Comparison of ENCODE assay signal across 18 cellular contexts in genomic region chr6:139776051-139776450, GRCh38.
DNase-seq lines count a peak whose midpoint lies in the region; ATAC-seq, FAIRE-seq and TF ChIP-seq lines count a peak whose summit lies in the region.
"Had no signal": no experiment of that assay in that cellular context is flagged by ENCODE, and none has a peak within 500 bp of the region (broad histone marks: within the 10 kb centered on the region; RNA-seq: fewer than 3 reads in every experiment).

No MANE protein-coding gene starts in this region.

- no peaks in the 10 kb centered on the region for H3K36me3 Mint-ChIP-seq in glutamatergic neuron (ENCODE audit: unreplicated experiment)
- no peaks in the 10 kb centered on the region for H3K36me3 Mint-ChIP-seq in activated naive CD8-positive, alpha-beta T cell treated with anti-CD3 and anti-CD28 coated beads for 36 hours
- H3K36me3 Mint-ChIP-seq: stimulated activated memory B cell treated with anti-CD40 and anti-IgM and Interleukin-4, amounts not matched to agents 10 μg/mL and 1 μg/mL and 100 μg/mL, for 72 hours had no signal

- ATAC-seq in pancreas (peak in 3 of 4 donors; percentile 59 to 67 (median 59)), GM19324 (IDR thresholded peaks at IDR 0.05; ENCODE audit: low FRiP score, unreplicated experiment) (no peak)
- ATAC-seq: activated CD8-positive, alpha-beta T cell treated with anti-CD3 and anti-CD28 coated beads, Interleukin-2, amount 10 ng/mL, durations not matched to agents 7 days and 5 days; gastroesophageal sphincter; stimulated activated memory B cell treated with anti-CD40 and anti-IgM and Interleukin-4, amounts not matched to agents 10 μg/mL and 1 μg/mL and 100 μg/mL, for 72 hours had no signal

- POLR2A ChIA-PET in HEK293 (lab: Yijun Ruan, JAX) = interaction anchor here (1.9 kb wide), 1 partner anchor 402 kb away, joined by 4 read pairs; the partner anchor contains the start of gene CITED2

- peak overlapping the region; percentile 7 for H3K27ac Mint-ChIP-seq in glutamatergic neuron (ENCODE audit: unreplicated experiment)
- no peak overlapping the region for H3K27ac Mint-ChIP-seq in activated naive CD8-positive, alpha-beta T cell treated with anti-CD3 and anti-CD28 coated beads for 36 hours
- H3K27ac Mint-ChIP-seq: activated CD8-positive, alpha-beta T cell treated with anti-CD3 and anti-CD28 coated beads, Interleukin-2, amount 10 ng/mL, durations not matched to agents 7 days and 5 days; activated T-helper 2 cell treated with anti-CD3 and anti-CD28 coated beads, Interferon-gamma antibody, Interleukin-2, Interleukin-4, amounts not matched to agents 10 μg/mL and 5 μg/mL and 100 μg/mL, durations not matched to agents 14 hours and 24 hours and 36 hours; stimulated activated memory B cell treated with anti-CD40 and anti-IgM and Interleukin-4, amounts not matched to agents 10 μg/mL and 1 μg/mL and 100 μg/mL, for 72 hours had no signal

- H3K4me1 ChIP-seq in HEK293 (ENCODE audit: control insufficient read depth, insufficient read depth, low read length) (peaks cover 5% of the 10 kb centered on the region; the same call in 1 of the 2 replicates), pancreas (peaks cover 6 to 18% (median 6%) of the 10 kb centered on the region in 3 donors)

- no peaks in the 10 kb centered on the region for H3K36me3 ChIP-seq in HEK293 (ENCODE audit: control insufficient read depth in 2 of 2, insufficient read depth in 1 of 2, low read length in 2 of 2)
- H3K36me3 ChIP-seq in WERI-Rb-1 = no peaks in the 10 kb centered on the region
- H3K36me3 ChIP-seq in pancreas = no peaks in the 10 kb centered on the region
- H3K36me3 ChIP-seq: gastroesophageal sphincter, tibial nerve had no signal

- peaks cover 7% of the 10 kb centered on the region for H3K9me3 Mint-ChIP-seq in glutamatergic neuron (ENCODE audit: unreplicated experiment)
- H3K9me3 Mint-ChIP-seq in activated naive CD8-positive, alpha-beta T cell treated with anti-CD3 and anti-CD28 coated beads for 36 hours = no peaks in the 10 kb centered on the region
- H3K9me3 Mint-ChIP-seq: activated T-helper 2 cell treated with anti-CD3 and anti-CD28 coated beads, Interferon-gamma antibody, Interleukin-2, Interleukin-4, amounts not matched to agents 10 μg/mL and 5 μg/mL and 100 μg/mL, durations not matched to agents 14 hours and 24 hours and 36 hours; stimulated activated memory B cell treated with anti-CD40 and anti-IgM and Interleukin-4, amounts not matched to agents 10 μg/mL and 1 μg/mL and 100 μg/mL, for 72 hours had no signal

- H3K27me3 Mint-ChIP-seq in glutamatergic neuron (ENCODE audit: unreplicated experiment) = peaks cover 10% of the 10 kb centered on the region
- H3K27me3 Mint-ChIP-seq in activated naive CD8-positive, alpha-beta T cell treated with anti-CD3 and anti-CD28 coated beads for 36 hours = peaks cover 5% of the 10 kb centered on the region
- H3K27me3 Mint-ChIP-seq: stimulated activated memory B cell treated with anti-CD40 and anti-IgM and Interleukin-4, amounts not matched to agents 10 μg/mL and 1 μg/mL and 100 μg/mL, for 72 hours had no signal

- H3K27me3 ChIP-seq in WERI-Rb-1 (ENCODE audit: insufficient read depth, low read depth, severe bottlenecking) (no peaks in the 10 kb centered on the region), pancreas (no peaks in the 10 kb centered on the region)
- H3K27me3 ChIP-seq: gastroesophageal sphincter, tibial nerve had no signal

- H3K9me3 ChIP-seq in HEK293 (ENCODE audit: control insufficient read depth, insufficient read depth, low read depth, low read length) (no peaks in the 10 kb centered on the region), WERI-Rb-1 (ENCODE audit: severe bottlenecking) (no peaks in the 10 kb centered on the region), pancreas (no peaks in the 10 kb centered on the region)
- H3K9me3 ChIP-seq: gastroesophageal sphincter, tibial nerve had no signal

- 25 to 34% methylated on average over 6 of the region's 6 CpGs for WGBS in pancreas, 2 donors

- no peak overlapping the region for H3K4me3 ChIP-seq in HEK293 (ENCODE audit: low read depth, low read length)
- H3K4me3 ChIP-seq in WERI-Rb-1 (ENCODE audit: low read depth, low read length) = no peak overlapping the region
- no peak overlapping the region for H3K4me3 ChIP-seq in pancreas
- H3K4me3 ChIP-seq in foreskin fibroblast (ENCODE audit: low read depth in 1 of 2, low read length in 2 of 2) = no peak overlapping the region
- H3K4me3 ChIP-seq: gastroesophageal sphincter, smooth muscle cell, tibial nerve had no signal

- TF ChIP-seq CTCF in HEK293 (tag by site-specific recombination; IDR thresholded peaks at IDR 0.05) = no peak
- TF ChIP-seq CTCF in WERI-Rb-1 (IDR thresholded peaks at IDR 0.05; ENCODE audit: low read depth, low read length) = no peak
- no peak for TF ChIP-seq CTCF in glutamatergic neuron (IDR thresholded peaks at IDR 0.05; ENCODE audit: partially characterized antibody, unreplicated experiment)
- TF ChIP-seq CTCF in pancreas (IDR thresholded peaks at IDR 0.05) = no peak
- no peak for TF ChIP-seq CTCF in foreskin fibroblast (IDR thresholded peaks at IDR 0.05; ENCODE audit: low read depth, low read length)

- H3K27ac ChIP-seq in HEK293 (ENCODE audit: extremely low read depth, low read depth, low read length) (no peak overlapping the region), WERI-Rb-1 (peak overlapping the region; percentile 15; the same call in 1 of the 2 replicates), pancreas (no peak overlapping the region)
- H3K27ac ChIP-seq: gastroesophageal sphincter, tibial nerve had no signal

- peaks cover 37% of the 10 kb centered on the region for H3K4me1 Mint-ChIP-seq in glutamatergic neuron (ENCODE audit: low read depth, unreplicated experiment)
- H3K4me1 Mint-ChIP-seq in activated naive CD8-positive, alpha-beta T cell treated with anti-CD3 and anti-CD28 coated beads for 36 hours = no peaks in the 10 kb centered on the region
- H3K4me1 Mint-ChIP-seq: stimulated activated memory B cell treated with anti-CD40 and anti-IgM and Interleukin-4, amounts not matched to agents 10 μg/mL and 1 μg/mL and 100 μg/mL, for 72 hours had no signal

- no peak overlapping the region for H3K4me3 Mint-ChIP-seq in glutamatergic neuron (ENCODE audit: unreplicated experiment)
- no peak overlapping the region for H3K4me3 Mint-ChIP-seq in activated naive CD8-positive, alpha-beta T cell treated with anti-CD3 and anti-CD28 coated beads for 36 hours
- H3K4me3 Mint-ChIP-seq: activated CD8-positive, alpha-beta T cell treated with anti-CD3 and anti-CD28 coated beads, Interleukin-2, amount 10 ng/mL, durations not matched to agents 7 days and 5 days; stimulated activated memory B cell treated with anti-CD40 and anti-IgM and Interleukin-4, amounts not matched to agents 10 μg/mL and 1 μg/mL and 100 μg/mL, for 72 hours had no signal

- CTCF ChIA-PET in HEK293 (lab: Yijun Ruan, JAX) = no interaction called here

- FAIRE-seq in pancreas (lab: Jason Lieb, UNC) = no peak
- FAIRE-seq: D721Med had no signal

- intact Hi-C loops in pancreas (cut with DNase I) = no loop called here

- no peak for DNase-seq in WERI-Rb-1
- no peak for DNase-seq in glutamatergic neuron
- peak in 1 of 6 donors; percentile 16 for DNase-seq in pancreas
- DNase-seq in activated naive CD8-positive, alpha-beta T cell treated with anti-CD3 and anti-CD28 coated beads for 36 hours = no peak
- DNase-seq in foreskin fibroblast = no peak
- no peak for DNase-seq in germinal center (ENCODE audit: low spot score)
- DNase-seq: activated CD8-positive, alpha-beta T cell treated with anti-CD3 and anti-CD28 coated beads, Interleukin-2, amount 10 ng/mL, durations not matched to agents 7 days and 5 days; NCI-H2029 treated with DMSO at 0.1 percent for 48 hours; NCI-H524 treated with DMSO at 0.1 percent for 48 hours; occipital lobe had no signal

TF ChIP-seq in HEK293, 187 proteins besides CTCF, POLR2A, EP300 and RAD21:
- TF ChIP-seq ZNF121 (tag by site-specific recombination; IDR thresholded peaks at IDR 0.05) (no peak), ZNF10 (tag by site-specific recombination; IDR thresholded peaks at IDR 0.05) (0 out of 2 replicates have a peak, but pooled peaks have one; percentile 17), ZNF548 (tag by site-specific recombination; IDR thresholded peaks at IDR 0.05) (no peak)
